Comparison of ENCODE assay signal across 36 cellular contexts in the genomic region with DNA sequence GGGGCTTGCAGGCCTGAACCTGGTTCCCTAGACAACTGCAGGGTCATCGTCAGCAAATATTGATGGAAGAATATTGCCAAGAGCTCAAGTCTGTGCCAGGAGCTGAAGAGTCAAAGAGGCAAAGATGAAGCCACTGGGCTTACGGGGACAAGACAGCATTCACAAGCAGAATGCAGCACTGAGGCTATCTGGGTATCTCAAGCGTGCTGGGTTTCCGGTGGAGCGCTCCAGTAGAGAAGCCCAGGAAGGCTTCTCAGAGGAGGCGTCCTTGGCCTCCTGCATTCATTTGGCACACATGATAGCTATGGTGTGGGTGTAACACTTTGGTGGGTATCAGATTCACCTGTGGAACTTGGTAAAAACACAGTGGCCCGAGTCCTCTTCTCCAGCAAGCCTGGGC. TPM values are rescaled to one million over a fixed set of nuclear protein-coding genes. Genes with fewer than 3 reads are reported as not detected.
"Had no signal": no experiment of that assay in that cellular context is flagged by ENCODE, and none has a peak within 500 bp of the region (broad histone marks: within the 10 kb centered on the region; RNA-seq: fewer than 3 reads in every experiment).

No MANE protein-coding gene starts in this region.

- H3K9me3 ChIP-seq: SJCRH30 had no signal

- H3K9ac ChIP-seq: KMS-11 had no signal

- H3K4me3 ChIP-seq: PC-9, SJCRH30, SK-N-MC had no signal

- H3K4me2 ChIP-seq: KMS-11, PC-9 had no signal

- H2AFZ ChIP-seq: PC-9 had no signal

- FAIRE-seq: RCC 7860 had no signal

- ATAC-seq: Panc1, Right ventricle myocardium inferior, SK-N-SH treated with all-trans-retinoic acid at 6 μM for 48 hours, T-cell had no signal

- DNase-seq: Karpas-422, MM.1S, NCI-H1048, NCI-H1092 treated with DMSO at 0.1 percent for 48 hours, NCI-H1417 treated with DMSO at 0.1 percent for 48 hours, NCI-H1436 treated with DMSO at 0.1 percent for 48 hours, NCI-H1694 treated with DMSO at 0.1 percent for 48 hours, NCI-H187 treated with DMSO at 0.1 percent for 48 hours, NCI-H2029, NCI-H2081, NCI-H2171 treated with DMSO at 0.1 percent for 48 hours, NCI-H2227 treated with DMSO at 0.1 percent for 48 hours, NCI-H345, NCI-H446, NCI-H510A treated with DMSO at 0.1 percent for 48 hours, NCI-H524 treated with DMSO at 0.1 percent for 48 hours, NCI-H526 treated with DMSO at 0.1 percent for 48 hours, NCI-H774, PC-9, SHP77, SIG-M5, SJCRH30, T-cell had no signal

- H3K36me3 ChIP-seq: SJCRH30 had no signal

- H3K27ac ChIP-seq: KMS-11, PC-9, RWPE1, SJCRH30, SK-N-MC had no signal

- H3K4me1 ChIP-seq: SJCRH30 had no signal

RNA-seq across cellular contexts. Expression of gene FADS6, which starts 2.9 kb away (rescaled TPM):
- total RNA-seq: LHCN-M2, MCF 10A, NCI-H460, OCI-LY7, PC-9, RPMI7951, SJCRH30, SK-MEL-5, T-cell had no signal

RNA-seq across cellular contexts. Expression of gene GRIN2C, which starts 30.9 kb away (rescaled TPM):
- total RNA-seq: NCI-H460, RPMI7951, SJCRH30, SK-MEL-5, T-cell had no signal

RNA-seq across cellular contexts. Expression of gene USH1G, which starts 32.5 kb away (rescaled TPM):
- total RNA-seq: LHCN-M2, MCF 10A, NCI-H460, OCI-LY7, Right ventricle myocardium inferior, RPMI7951, SK-MEL-5, T-cell had no signal

RNA-seq across cellular contexts. Expression of gene OTOP2, which starts 33.5 kb away (rescaled TPM):
- total RNA-seq: LHCN-M2, MCF 10A, NCI-H460, OCI-LY7, PC-9, Right ventricle myocardium inferior, RPMI7951, SJCRH30, SK-MEL-5, T-cell had no signal
